In the genomic region with DNA sequence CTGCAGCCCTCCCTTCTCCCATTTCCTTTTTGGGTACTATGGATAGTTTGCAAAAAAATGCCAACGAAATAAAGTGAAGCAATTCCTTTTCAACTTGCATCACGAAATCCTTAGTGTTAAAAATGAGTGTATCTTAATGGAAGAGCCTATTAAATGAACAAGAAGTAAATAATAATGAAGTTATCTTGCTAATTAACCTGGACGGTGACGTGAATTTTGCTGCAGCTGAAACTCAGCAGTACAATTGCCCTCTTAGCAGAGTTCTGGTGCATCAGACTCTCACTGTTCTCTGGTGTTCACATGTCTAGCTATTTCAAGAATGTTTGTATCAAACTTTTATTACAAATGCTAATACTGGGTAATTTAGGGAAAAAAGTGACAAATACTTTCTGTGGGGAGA, we compare ENCODE assay signal across 16 cellular contexts.
A peak's percentile ranks its signal among the peaks of the same experiment; 100 is the strongest.
DNase-seq lines count a peak whose midpoint lies in the region; ATAC-seq and TF ChIP-seq lines count a peak whose summit lies in the region.
"Had no signal": no experiment of that assay in that cellular context is flagged by ENCODE, and none has a peak within 500 bp of the region (broad histone marks: within the 10 kb centered on the region; RNA-seq: fewer than 3 reads in every experiment).

No MANE protein-coding gene starts in this region.

- no peak for ATAC-seq in GM23338
- no peak for ATAC-seq in sciatic nerve
- ATAC-seq: Right ventricle myocardium inferior had no signal

- no peak overlapping the region for H3K4me2 ChIP-seq in GM23338

- H3K4me1 ChIP-seq in GM23338 (ENCODE audit: insufficient read depth), result 0 out of 2 replicates have a peak, but pooled peaks cover 4% of the 10 kb centered on the region

- no peak overlapping the region for H3K4me3 Mint-ChIP-seq in GM23338
- H3K4me3 Mint-ChIP-seq: IgD-negative memory B cell had no signal

- intact Hi-C loops in sciatic nerve (cut with DNase I), result no loop called here

- H3K36me3 ChIP-seq in GM23338 (ENCODE audit: insufficient read depth), result no peaks in the 10 kb centered on the region
- H3K36me3 ChIP-seq: HAP-1, MG63 had no signal

- H4K20me1 ChIP-seq in GM23338 (replicated peaks; ENCODE audit: insufficient read depth), result no peaks in the 10 kb centered on the region

- no peaks in the 10 kb centered on the region for H3K9me3 Mint-ChIP-seq in GM23338
- H3K9me3 Mint-ChIP-seq: IgD-negative memory B cell had no signal

- TF ChIP-seq CTCF in GM23338 (conservative IDR thresholded peaks at IDR 0.05; ENCODE audit: low read depth in 2 of 2) (no peak), coronary artery (IDR thresholded peaks at IDR 0.05) (no peak)

- H3K27me3 Mint-ChIP-seq in GM23338 (ENCODE audit: insufficient read depth, low read depth, poor library complexity), result no peaks in the 10 kb centered on the region
- H3K27me3 Mint-ChIP-seq: IgD-negative memory B cell had no signal

- no peaks in the 10 kb centered on the region for H3K79me2 ChIP-seq in GM23338 (replicated peaks; ENCODE audit: insufficient read depth)

- no peaks in the 10 kb centered on the region for H3K27me3 ChIP-seq in GM23338 (ENCODE audit: insufficient read depth)
- H3K27me3 ChIP-seq: MG63 had no signal

- H3F3A ChIP-seq in GM23338 (replicated peaks; ENCODE audit: low read depth), result no peaks in the 10 kb centered on the region

- H3K4me1 Mint-ChIP-seq in GM23338, result peaks cover 9% of the 10 kb centered on the region
- H3K4me1 Mint-ChIP-seq: IgD-negative memory B cell had no signal

- no peak overlapping the region for H3K4me3 ChIP-seq in GM23338
- peak overlapping the region; percentile 32 for H3K4me3 ChIP-seq in coronary artery
- H3K4me3 ChIP-seq: HAP-1, MG63 had no signal

- H3K9me2 ChIP-seq in GM23338 (ENCODE audit: insufficient read depth), result no peaks in the 10 kb centered on the region

- H3K27ac ChIP-seq in GM23338 (ENCODE audit: low read depth) (no peak overlapping the region), coronary artery (no peak overlapping the region)
- H3K27ac ChIP-seq: C4-2B had no signal

- DNase-seq in GM23338 (ENCODE audit: low spot score) (no peak), coronary artery (ENCODE audit: low spot score) (no peak), pons (ENCODE audit: low spot score) (peak; percentile 86), sciatic nerve (ENCODE audit: low spot score) (no peak), GF-D8 (lab: John Stamatoyannopoulos, UW) (no peak), NCI-H187 treated with DMSO at 0.1 percent for 48 hours (lab: John Stamatoyannopoulos, UW) (no peak)
- no peak for DNase-seq in stimulated activated CD4-positive, alpha-beta T cell treated with anti-CD3 and anti-CD28 coated beads, Interleukin-4, amount 100 ng/mL, for 1 hour
- DNase-seq: Karpas-422, MG63, NCI-H1092, NCI-H1436 treated with DMSO at 0.1 percent for 48 hours, NCI-H2081 had no signal

- H3K27ac Mint-ChIP-seq in GM23338, result peak overlapping the region; percentile 45; the same call in 1 of the 2 replicates
- H3K27ac Mint-ChIP-seq: IgD-negative memory B cell had no signal

- H3K36me3 Mint-ChIP-seq in GM23338 (ENCODE audit: low read depth), result no peaks in the 10 kb centered on the region

- no peak overlapping the region for H2AFZ ChIP-seq in GM23338

TF ChIP-seq in GM23338, 12 proteins besides CTCF, POLR2A, EP300 and RAD21 (continues in another document):
- no peak for TF ChIP-seq EZH2 (IDR thresholded peaks at IDR 0.05; ENCODE audit: low read depth, unreplicated experiment)
- TF ChIP-seq ZNF114 (CRISPR knock-in tag; IDR thresholded peaks at IDR 0.05), result no peak
- TF ChIP-seq, protein P1, sequence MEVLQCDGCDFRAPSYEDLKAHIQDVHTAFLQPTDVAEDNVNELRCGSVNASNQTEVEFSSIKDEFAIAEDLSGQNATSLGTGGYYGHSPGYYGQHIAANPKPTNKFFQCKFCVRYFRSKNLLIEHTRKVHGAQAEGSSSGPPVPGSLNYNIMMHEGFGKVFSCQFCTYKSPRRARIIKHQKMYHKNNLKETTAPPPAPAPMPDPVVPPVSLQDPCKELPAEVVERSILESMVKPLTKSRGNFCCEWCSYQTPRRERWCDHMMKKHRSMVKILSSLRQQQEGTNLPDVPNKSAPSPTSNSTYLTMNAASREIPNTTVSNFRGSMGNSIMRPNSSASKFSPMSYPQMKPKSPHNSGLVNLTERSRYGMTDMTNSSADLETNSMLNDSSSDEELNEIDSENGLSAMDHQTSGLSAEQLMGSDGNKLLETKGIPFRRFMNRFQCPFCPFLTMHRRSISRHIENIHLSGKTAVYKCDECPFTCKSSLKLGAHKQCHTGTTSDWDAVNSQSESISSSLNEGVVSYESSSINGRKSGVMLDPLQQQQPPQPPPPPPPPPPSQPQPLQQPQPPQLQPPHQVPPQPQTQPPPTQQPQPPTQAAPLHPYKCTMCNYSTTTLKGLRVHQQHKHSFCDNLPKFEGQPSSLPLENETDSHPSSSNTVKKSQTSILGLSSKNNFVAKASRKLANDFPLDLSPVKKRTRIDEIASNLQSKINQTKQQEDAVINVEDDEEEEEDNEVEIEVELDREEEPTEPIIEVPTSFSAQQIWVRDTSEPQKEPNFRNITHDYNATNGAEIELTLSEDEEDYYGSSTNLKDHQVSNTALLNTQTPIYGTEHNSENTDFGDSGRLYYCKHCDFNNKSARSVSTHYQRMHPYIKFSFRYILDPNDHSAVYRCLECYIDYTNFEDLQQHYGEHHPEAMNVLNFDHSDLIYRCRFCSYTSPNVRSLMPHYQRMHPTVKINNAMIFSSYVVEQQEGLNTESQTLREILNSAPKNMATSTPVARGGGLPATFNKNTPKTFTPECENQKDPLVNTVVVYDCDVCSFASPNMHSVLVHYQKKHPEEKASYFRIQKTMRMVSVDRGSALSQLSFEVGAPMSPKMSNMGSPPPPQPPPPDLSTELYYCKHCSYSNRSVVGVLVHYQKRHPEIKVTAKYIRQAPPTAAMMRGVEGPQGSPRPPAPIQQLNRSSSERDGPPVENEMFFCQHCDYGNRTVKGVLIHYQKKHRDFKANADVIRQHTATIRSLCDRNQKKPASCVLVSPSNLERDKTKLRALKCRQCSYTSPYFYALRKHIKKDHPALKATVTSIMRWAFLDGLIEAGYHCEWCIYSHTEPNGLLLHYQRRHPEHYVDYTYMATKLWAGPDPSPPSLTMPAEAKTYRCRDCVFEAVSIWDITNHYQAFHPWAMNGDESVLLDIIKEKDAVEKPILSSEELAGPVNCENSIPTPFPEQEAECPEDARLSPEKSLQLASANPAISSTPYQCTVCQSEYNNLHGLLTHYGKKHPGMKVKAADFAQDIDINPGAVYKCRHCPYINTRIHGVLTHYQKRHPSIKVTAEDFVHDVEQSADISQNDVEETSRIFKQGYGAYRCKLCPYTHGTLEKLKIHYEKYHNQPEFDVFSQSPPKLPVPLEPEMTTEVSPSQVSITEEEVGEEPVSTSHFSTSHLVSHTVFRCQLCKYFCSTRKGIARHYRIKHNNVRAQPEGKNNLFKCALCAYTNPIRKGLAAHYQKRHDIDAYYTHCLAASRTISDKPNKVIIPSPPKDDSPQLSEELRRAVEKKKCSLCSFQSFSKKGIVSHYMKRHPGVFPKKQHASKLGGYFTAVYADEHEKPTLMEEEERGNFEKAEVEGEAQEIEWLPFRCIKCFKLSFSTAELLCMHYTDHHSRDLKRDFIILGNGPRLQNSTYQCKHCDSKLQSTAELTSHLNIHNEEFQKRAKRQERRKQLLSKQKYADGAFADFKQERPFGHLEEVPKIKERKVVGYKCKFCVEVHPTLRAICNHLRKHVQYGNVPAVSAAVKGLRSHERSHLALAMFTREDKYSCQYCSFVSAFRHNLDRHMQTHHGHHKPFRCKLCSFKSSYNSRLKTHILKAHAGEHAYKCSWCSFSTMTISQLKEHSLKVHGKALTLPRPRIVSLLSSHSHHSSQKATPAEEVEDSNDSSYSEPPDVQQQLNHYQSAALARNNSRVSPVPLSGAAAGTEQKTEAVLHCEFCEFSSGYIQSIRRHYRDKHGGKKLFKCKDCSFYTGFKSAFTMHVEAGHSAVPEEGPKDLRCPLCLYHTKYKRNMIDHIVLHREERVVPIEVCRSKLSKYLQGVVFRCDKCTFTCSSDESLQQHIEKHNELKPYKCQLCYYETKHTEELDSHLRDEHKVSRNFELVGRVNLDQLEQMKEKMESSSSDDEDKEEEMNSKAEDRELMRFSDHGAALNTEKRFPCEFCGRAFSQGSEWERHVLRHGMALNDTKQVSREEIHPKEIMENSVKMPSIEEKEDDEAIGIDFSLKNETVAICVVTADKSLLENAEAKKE (CRISPR knock-in tag; IDR thresholded peaks at IDR 0.05), result no peak
- TF ChIP-seq JUNB (IDR thresholded peaks at IDR 0.05; ENCODE audit: unreplicated experiment), result no peak
- TF ChIP-seq, protein P2, sequence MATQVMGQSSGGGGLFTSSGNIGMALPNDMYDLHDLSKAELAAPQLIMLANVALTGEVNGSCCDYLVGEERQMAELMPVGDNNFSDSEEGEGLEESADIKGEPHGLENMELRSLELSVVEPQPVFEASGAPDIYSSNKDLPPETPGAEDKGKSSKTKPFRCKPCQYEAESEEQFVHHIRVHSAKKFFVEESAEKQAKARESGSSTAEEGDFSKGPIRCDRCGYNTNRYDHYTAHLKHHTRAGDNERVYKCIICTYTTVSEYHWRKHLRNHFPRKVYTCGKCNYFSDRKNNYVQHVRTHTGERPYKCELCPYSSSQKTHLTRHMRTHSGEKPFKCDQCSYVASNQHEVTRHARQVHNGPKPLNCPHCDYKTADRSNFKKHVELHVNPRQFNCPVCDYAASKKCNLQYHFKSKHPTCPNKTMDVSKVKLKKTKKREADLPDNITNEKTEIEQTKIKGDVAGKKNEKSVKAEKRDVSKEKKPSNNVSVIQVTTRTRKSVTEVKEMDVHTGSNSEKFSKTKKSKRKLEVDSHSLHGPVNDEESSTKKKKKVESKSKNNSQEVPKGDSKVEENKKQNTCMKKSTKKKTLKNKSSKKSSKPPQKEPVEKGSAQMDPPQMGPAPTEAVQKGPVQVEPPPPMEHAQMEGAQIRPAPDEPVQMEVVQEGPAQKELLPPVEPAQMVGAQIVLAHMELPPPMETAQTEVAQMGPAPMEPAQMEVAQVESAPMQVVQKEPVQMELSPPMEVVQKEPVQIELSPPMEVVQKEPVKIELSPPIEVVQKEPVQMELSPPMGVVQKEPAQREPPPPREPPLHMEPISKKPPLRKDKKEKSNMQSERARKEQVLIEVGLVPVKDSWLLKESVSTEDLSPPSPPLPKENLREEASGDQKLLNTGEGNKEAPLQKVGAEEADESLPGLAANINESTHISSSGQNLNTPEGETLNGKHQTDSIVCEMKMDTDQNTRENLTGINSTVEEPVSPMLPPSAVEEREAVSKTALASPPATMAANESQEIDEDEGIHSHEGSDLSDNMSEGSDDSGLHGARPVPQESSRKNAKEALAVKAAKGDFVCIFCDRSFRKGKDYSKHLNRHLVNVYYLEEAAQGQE (IDR thresholded peaks at IDR 0.05; ENCODE audit: unreplicated experiment), result no peak
- TF ChIP-seq ETS1 (IDR thresholded peaks at IDR 0.05), result no peak
